ENCODE assay signal across 8 cellular contexts in genomic region chr12:110224379-110225304, GRCh38. TPM values are rescaled to one million over a fixed set of nuclear protein-coding genes. Genes with fewer than 3 reads are reported as not detected.
DNase-seq lines count a peak whose midpoint lies in the region; ATAC-seq and TF ChIP-seq lines count a peak whose summit lies in the region.

No MANE protein-coding gene starts in this region.

- H3K27ac ChIP-seq in layer of hippocampus (ENCODE audit: low read depth, low read length): peak overlapping the region; percentile 73
- peak overlapping the region; percentile 72 to 78 for H3K27ac ChIP-seq in tibial artery

- intact Hi-C loops in MCF 10A (cut with micrococcal nuclease): loop anchor here (1.0 to 2.0 kb wide), 4 partner anchors 46 to 207 kb away; no protein-coding TSS in a partner anchor
- intact Hi-C loops in tibial artery (cut with DNase I; ENCODE audit: low total_unique reads): loop anchor here (10.0 kb wide), 1 partner anchor 60 kb away; the partner anchor contains the start of gene ATP2A2

- CTCF ChIA-PET in MCF 10A (lab: Yijun Ruan, JAX) (interaction anchor here (0.6 to 1.7 kb wide), 21 partner anchors 9 to 275 kb away, joined by 3 to 8 read pairs (median 4); no protein-coding TSS in a partner anchor), HEK293T (lab: Yijun Ruan, JAX) (interaction anchor here (0.6 to 0.9 kb wide), 3 partner anchors 9 to 56 kb away, joined by 3 to 6 read pairs (median 3); no protein-coding TSS in a partner anchor)

- POLR2A ChIA-PET in MCF 10A (lab: Yijun Ruan, JAX): interaction anchor here (0.7 to 6.9 kb wide), 21 partner anchors 9 to 148 kb away, joined by 3 to 107 read pairs (median 4); partner anchors contain the start of genes ATP2A2 and IFT81
- POLR2A ChIA-PET in HEK293T (lab: Yijun Ruan, JAX): no interaction called here

- H3K4me1 Mint-ChIP-seq in MCF 10A (ENCODE audit: insufficient read depth, unreplicated experiment): peaks cover 15% of the 10 kb centered on the region

- ATAC-seq in GM21381 (IDR thresholded peaks at IDR 0.05; ENCODE audit: unreplicated experiment): no peak

- peak overlapping the region; percentile 91 for H3K27ac Mint-ChIP-seq in MCF 10A (ENCODE audit: low read depth, unreplicated experiment)

- peak overlapping the region; percentile 66 for H3K4me3 Mint-ChIP-seq in MCF 10A (ENCODE audit: unreplicated experiment)

- no peaks in the 10 kb centered on the region for H3K36me3 ChIP-seq in tibial artery

- peak; percentile 60 for TF ChIP-seq CTCF in LNCAP (IDR thresholded peaks at IDR 0.05)
- TF ChIP-seq CTCF in MCF 10A (IDR thresholded peaks at IDR 0.05; ENCODE audit: unreplicated experiment): peak; percentile 42
- peak; percentile 71 to 77 for TF ChIP-seq CTCF in tibial artery (IDR thresholded peaks at IDR 0.05)

- peaks cover 0 to 52% (median 24%) of the 10 kb centered on the region in 4 donors for H3K4me1 ChIP-seq in tibial artery

- no peaks in the 10 kb centered on the region for H3K27me3 Mint-ChIP-seq in MCF 10A (ENCODE audit: insufficient read depth, unreplicated experiment)

- H3K9me3 Mint-ChIP-seq in MCF 10A (ENCODE audit: unreplicated experiment): no peaks in the 10 kb centered on the region

- peaks cover 4% of the 10 kb centered on the region for H3K36me3 Mint-ChIP-seq in MCF 10A (ENCODE audit: insufficient read depth, unreplicated experiment)

- peak; percentile 74 for DNase-seq in Ammon's horn (ENCODE audit: low spot score)
- DNase-seq in MCF 10A (ENCODE audit: unreplicated experiment): peak; percentile 85
- peak in 1 of 2 donors; percentile 64 for DNase-seq in tibial artery
- no peak for DNase-seq in NCI-H146 treated with DMSO at 0.1 percent for 48 hours (lab: John Stamatoyannopoulos, UW; ENCODE audit: unreplicated experiment)
- no peak for DNase-seq in HEK293T (ENCODE audit: extremely low spot score)

- no TSS peak for BruUV-seq in MCF 10A (replicated peaks; lab: Mats Ljungman, UMichigan)

- H3K27me3 ChIP-seq in layer of hippocampus (ENCODE audit: control insufficient read depth, insufficient read depth, low read length): no peaks in the 10 kb centered on the region
- H3K27me3 ChIP-seq in tibial artery: no peaks in the 10 kb centered on the region

- H3K4me3 ChIP-seq in tibial artery: peak overlapping the region; percentile 24 to 29

- no peaks in the 10 kb centered on the region for H3K9me3 ChIP-seq in tibial artery

TF ChIP-seq in HEK293T, 16 proteins besides CTCF, POLR2A, EP300 and RAD21:
- TF ChIP-seq CTBP1 (IDR thresholded peaks at IDR 0.05; ENCODE audit: borderline replicate concordance): no peak
- no peak for TF ChIP-seq FOXK2 (IDR thresholded peaks at IDR 0.05)
- no peak for TF ChIP-seq TARDBP (IDR thresholded peaks at IDR 0.05)
- no peak for TF ChIP-seq LEF1 (IDR thresholded peaks at IDR 0.05; ENCODE audit: borderline replicate concordance)
- TF ChIP-seq FOXA1 (IDR thresholded peaks at IDR 0.05): no peak
- no peak for TF ChIP-seq SP1 (IDR thresholded peaks at IDR 0.05)

RNA-seq across cellular contexts. Expression of gene ATP2A2, which starts 56.4 kb away (rescaled TPM):
- total RNA-seq in MCF 10A (2022): 272 and 308 TPM in 2 replicates

Comparison
In these comparisons a context has a peak if more than half of its experiments do, and no peak if none do; other contexts are left out.
1. DNase-seq: peak in Ammon's horn (single experiment) and MCF 10A (single experiment); none in NCI-H146 treated with DMSO at 0.1 percent for 48 hours (single experiment) and HEK293T (single experiment).
2. Peak in every context shown above with its lines, with median percentiles within 50 percentile points of each other: CTCF ChIP-seq.